13 cellular contexts compared by ENCODE assay signal in genomic region chr6:89084954-89085353, GRCh38. TPM values are rescaled to one million over a fixed set of nuclear protein-coding genes. Genes with fewer than 3 reads are reported as not detected.
DNase-seq lines count a peak whose midpoint lies in the region; ATAC-seq lines count a peak whose summit lies in the region.
"Had no signal": no experiment of that assay in that cellular context is flagged by ENCODE, and none has a peak within 500 bp of the region (broad histone marks: within the 10 kb centered on the region; RNA-seq: fewer than 3 reads in every experiment).

No MANE protein-coding gene starts in this region.

- H3K9me3 Mint-ChIP-seq in activated CD4-positive, alpha-beta memory T cell treated with anti-CD3 and anti-CD28 coated beads for 36 hours: no peaks in the 10 kb centered on the region
- H3K9me3 Mint-ChIP-seq in activated CD4-positive, alpha-beta memory T cell treated with anti-CD3 and anti-CD28 coated beads, Interleukin-2, amount 10 ng/mL, durations not matched to agents 7 days and 5 days: no peaks in the 10 kb centered on the region
- no peaks in the 10 kb centered on the region for H3K9me3 Mint-ChIP-seq in activated naive CD8-positive, alpha-beta T cell treated with anti-CD3 and anti-CD28 coated beads for 36 hours
- no peaks in the 10 kb centered on the region for H3K9me3 Mint-ChIP-seq in stimulated activated effector memory CD8-positive, alpha-beta T cell treated with anti-CD3 and anti-CD28 coated beads, Interleukin-12 subunit alpha, Interleukin-12 subunit beta, amount 100 ng/mL, for 72 hours

- peaks cover 25% of the 10 kb centered on the region for H3K36me3 ChIP-seq in iPS-20b (ENCODE audit: insufficient read depth, low read depth, low read length)

- no peak overlapping the region for H3K27ac ChIP-seq in iPS-20b (ENCODE audit: low read length)
- H3K27ac ChIP-seq: upper lobe of right lung had no signal

- H3K4me3 Mint-ChIP-seq in activated CD4-positive, alpha-beta memory T cell treated with anti-CD3 and anti-CD28 coated beads for 36 hours: no peak overlapping the region
- no peak overlapping the region for H3K4me3 Mint-ChIP-seq in activated CD4-positive, alpha-beta memory T cell treated with anti-CD3 and anti-CD28 coated beads, Interleukin-2, amount 10 ng/mL, durations not matched to agents 7 days and 5 days
- H3K4me3 Mint-ChIP-seq in activated naive CD8-positive, alpha-beta T cell treated with anti-CD3 and anti-CD28 coated beads for 36 hours: peak overlapping the region; percentile 69
- peak overlapping the region; percentile 88 for H3K4me3 Mint-ChIP-seq in stimulated activated effector memory CD8-positive, alpha-beta T cell treated with anti-CD3 and anti-CD28 coated beads, Interleukin-12 subunit alpha, Interleukin-12 subunit beta, amount 100 ng/mL, for 72 hours

- H3K4me3 ChIP-seq in iPS-20b (ENCODE audit: low read length): peak overlapping the region; percentile 35; the same call in 1 of the 2 replicates

- no peaks in the 10 kb centered on the region for H3K27me3 Mint-ChIP-seq in activated CD4-positive, alpha-beta memory T cell treated with anti-CD3 and anti-CD28 coated beads for 36 hours
- H3K27me3 Mint-ChIP-seq in activated CD4-positive, alpha-beta memory T cell treated with anti-CD3 and anti-CD28 coated beads, Interleukin-2, amount 10 ng/mL, durations not matched to agents 7 days and 5 days: no peaks in the 10 kb centered on the region
- H3K27me3 Mint-ChIP-seq in activated naive CD8-positive, alpha-beta T cell treated with anti-CD3 and anti-CD28 coated beads for 36 hours: no peaks in the 10 kb centered on the region

- intact Hi-C loops in activated CD4-positive, alpha-beta memory T cell treated with anti-CD3 and anti-CD28 coated beads for 36 hours (cut with micrococcal nuclease): no loop called here

- H3K4me1 Mint-ChIP-seq in activated CD4-positive, alpha-beta memory T cell treated with anti-CD3 and anti-CD28 coated beads for 36 hours (ENCODE audit: low read depth): peaks cover 39% of the 10 kb centered on the region
- peaks cover 24% of the 10 kb centered on the region for H3K4me1 Mint-ChIP-seq in activated CD4-positive, alpha-beta memory T cell treated with anti-CD3 and anti-CD28 coated beads, Interleukin-2, amount 10 ng/mL, durations not matched to agents 7 days and 5 days
- peaks cover 26% of the 10 kb centered on the region for H3K4me1 Mint-ChIP-seq in activated naive CD8-positive, alpha-beta T cell treated with anti-CD3 and anti-CD28 coated beads for 36 hours
- H3K4me1 Mint-ChIP-seq in stimulated activated effector memory CD8-positive, alpha-beta T cell treated with anti-CD3 and anti-CD28 coated beads, Interleukin-12 subunit alpha, Interleukin-12 subunit beta, amount 100 ng/mL, for 72 hours: peaks cover 54% of the 10 kb centered on the region

- H3K27ac Mint-ChIP-seq in activated CD4-positive, alpha-beta memory T cell treated with anti-CD3 and anti-CD28 coated beads for 36 hours: peak overlapping the region; percentile 1
- no peak overlapping the region for H3K27ac Mint-ChIP-seq in activated CD4-positive, alpha-beta memory T cell treated with anti-CD3 and anti-CD28 coated beads, Interleukin-2, amount 10 ng/mL, durations not matched to agents 7 days and 5 days
- H3K27ac Mint-ChIP-seq in activated naive CD8-positive, alpha-beta T cell treated with anti-CD3 and anti-CD28 coated beads for 36 hours: peak overlapping the region; percentile 81
- peak overlapping the region; percentile 54 for H3K27ac Mint-ChIP-seq in stimulated activated effector memory CD8-positive, alpha-beta T cell treated with anti-CD3 and anti-CD28 coated beads, Interleukin-12 subunit alpha, Interleukin-12 subunit beta, amount 100 ng/mL, for 72 hours

- CTCF ChIA-PET in activated CD4-positive, alpha-beta memory T cell treated with anti-CD3 and anti-CD28 coated beads for 36 hours (lab: Charles Lee): no interaction called here
- CTCF ChIA-PET in activated CD4-positive, alpha-beta memory T cell treated with anti-CD3 and anti-CD28 coated beads, Interleukin-2, amount 10 ng/mL, durations not matched to agents 7 days and 5 days (lab: Charles Lee): interaction anchor here (0.8 kb wide), 1 partner anchor 102 kb away, joined by 3 read pairs; no protein-coding TSS in a partner anchor

- no peak for ATAC-seq in stimulated activated effector memory CD8-positive, alpha-beta T cell treated with anti-CD3 and anti-CD28 coated beads, Interleukin-12 subunit alpha, Interleukin-12 subunit beta, amount 100 ng/mL, for 72 hours
- ATAC-seq in GM21423 (IDR thresholded peaks at IDR 0.05; ENCODE audit: unreplicated experiment): no peak
- ATAC-seq in GM21381 (IDR thresholded peaks at IDR 0.05; ENCODE audit: unreplicated experiment): no peak
- ATAC-seq: upper lobe of right lung had no signal

- H3K4me1 ChIP-seq in iPS-20b (ENCODE audit: insufficient read depth, low read length): peaks cover 25% of the 10 kb centered on the region

- H3K36me3 Mint-ChIP-seq in activated CD4-positive, alpha-beta memory T cell treated with anti-CD3 and anti-CD28 coated beads for 36 hours: peaks cover 44% of the 10 kb centered on the region
- peaks cover 52% of the 10 kb centered on the region for H3K36me3 Mint-ChIP-seq in activated CD4-positive, alpha-beta memory T cell treated with anti-CD3 and anti-CD28 coated beads, Interleukin-2, amount 10 ng/mL, durations not matched to agents 7 days and 5 days (ENCODE audit: low read depth)
- H3K36me3 Mint-ChIP-seq in activated naive CD8-positive, alpha-beta T cell treated with anti-CD3 and anti-CD28 coated beads for 36 hours: peaks cover 34% of the 10 kb centered on the region
- peaks cover 70% of the 10 kb centered on the region for H3K36me3 Mint-ChIP-seq in stimulated activated effector memory CD8-positive, alpha-beta T cell treated with anti-CD3 and anti-CD28 coated beads, Interleukin-12 subunit alpha, Interleukin-12 subunit beta, amount 100 ng/mL, for 72 hours

- H3K27me3 ChIP-seq in iPS-20b (ENCODE audit: insufficient read depth, low read length): peaks cover 12% of the 10 kb centered on the region; the same call in 1 of the 2 replicates
- H3K27me3 ChIP-seq: upper lobe of right lung had no signal

- DNase-seq in activated CD4-positive, alpha-beta memory T cell treated with anti-CD3 and anti-CD28 coated beads for 36 hours: no peak
- DNase-seq in activated CD4-positive, alpha-beta memory T cell treated with anti-CD3 and anti-CD28 coated beads, Interleukin-2, amount 10 ng/mL, durations not matched to agents 7 days and 5 days: no peak
- DNase-seq in activated naive CD8-positive, alpha-beta T cell treated with anti-CD3 and anti-CD28 coated beads for 36 hours: no peak
- no peak for DNase-seq in stimulated activated effector memory CD8-positive, alpha-beta T cell treated with anti-CD3 and anti-CD28 coated beads, Interleukin-12 subunit alpha, Interleukin-12 subunit beta, amount 100 ng/mL, for 72 hours (ENCODE audit: low spot score in 2 of 2)
- DNase-seq in COLO668 (lab: John Stamatoyannopoulos, UW; ENCODE audit: unreplicated experiment): no peak
- DNase-seq: activated CD4-positive, alpha-beta T cell treated with anti-CD3 and anti-CD28 coated beads, Interleukin-2, amount 50 U/mL, for 48 hours; cerebellar nuclear complex; NCI-H2107; SHP77 treated with DMSO at 0.1 percent for 48 hours; upper lobe of right lung had no signal

- no peaks in the 10 kb centered on the region for H3K9me3 ChIP-seq in iPS-20b (ENCODE audit: insufficient read depth, low read depth, low read length)
- H3K9me3 ChIP-seq: upper lobe of right lung had no signal

- POLR2A ChIA-PET in activated CD4-positive, alpha-beta memory T cell treated with anti-CD3 and anti-CD28 coated beads for 36 hours (lab: Charles Lee): interaction anchor here (1.0 kb wide), 1 partner anchor 62 kb away, joined by 3 read pairs; no protein-coding TSS in a partner anchor
- POLR2A ChIA-PET in activated CD4-positive, alpha-beta memory T cell treated with anti-CD3 and anti-CD28 coated beads, Interleukin-2, amount 10 ng/mL, durations not matched to agents 7 days and 5 days (lab: Charles Lee): interaction anchor here (0.8 to 9.9 kb wide), 8 partner anchors 12 to 268 kb away, joined by 3 to 131 read pairs (median 4); partner anchors contain the start of genes PM20D2, RNGTT and UBE2J1

- H3K9ac ChIP-seq in iPS-20b (ENCODE audit: low read depth, low read length): no peak overlapping the region

RNA-seq across cellular contexts. Expression of gene PNRC1, which starts 4.4 kb away (rescaled TPM):
- 10 to 100 TPM; 95.1 TPM for total RNA-seq in activated CD4-positive, alpha-beta memory T cell treated with anti-CD3 and anti-CD28 coated beads for 36 hours
- total RNA-seq in activated CD4-positive, alpha-beta memory T cell treated with anti-CD3 and anti-CD28 coated beads, Interleukin-2, amount 10 ng/mL, durations not matched to agents 7 days and 5 days: 100 to 1,000 TPM; 130 to 131 TPM
- total RNA-seq in activated naive CD8-positive, alpha-beta T cell treated with anti-CD3 and anti-CD28 coated beads for 36 hours: 10 to 100 TPM; 81.3 to 84.5 TPM

RNA-seq across cellular contexts. Expression of gene SRSF12, which starts 32.9 kb away (rescaled TPM):
- under 1 TPM; 0.10 to 0.12 TPM for total RNA-seq in activated CD4-positive, alpha-beta memory T cell treated with anti-CD3 and anti-CD28 coated beads for 36 hours
- not detected for total RNA-seq in activated CD4-positive, alpha-beta memory T cell treated with anti-CD3 and anti-CD28 coated beads, Interleukin-2, amount 10 ng/mL, durations not matched to agents 7 days and 5 days
- under 1 TPM; 0.74 to 0.78 TPM for total RNA-seq in activated naive CD8-positive, alpha-beta T cell treated with anti-CD3 and anti-CD28 coated beads for 36 hours
- total RNA-seq: upper lobe of right lung had no signal

Comparison
In these comparisons a context has a peak if more than half of its experiments do, and no peak if none do; other contexts are left out.
1. H3K4me3 Mint-ChIP-seq: peak in activated naive CD8-positive, alpha-beta T cell treated with anti-CD3 and anti-CD28 coated beads for 36 hours (single experiment) and stimulated activated effector memory CD8-positive, alpha-beta T cell treated with anti-CD3 and anti-CD28 coated beads, Interleukin-12 subunit alpha, Interleukin-12 subunit beta, amount 100 ng/mL, for 72 hours (single experiment); none in activated CD4-positive, alpha-beta memory T cell treated with anti-CD3 and anti-CD28 coated beads for 36 hours (single experiment) and activated CD4-positive, alpha-beta memory T cell treated with anti-CD3 and anti-CD28 coated beads, Interleukin-2, amount 10 ng/mL, durations not matched to agents 7 days and 5 days (single experiment).